ENCODE assay signal across 13 cellular contexts in the genomic region with DNA sequence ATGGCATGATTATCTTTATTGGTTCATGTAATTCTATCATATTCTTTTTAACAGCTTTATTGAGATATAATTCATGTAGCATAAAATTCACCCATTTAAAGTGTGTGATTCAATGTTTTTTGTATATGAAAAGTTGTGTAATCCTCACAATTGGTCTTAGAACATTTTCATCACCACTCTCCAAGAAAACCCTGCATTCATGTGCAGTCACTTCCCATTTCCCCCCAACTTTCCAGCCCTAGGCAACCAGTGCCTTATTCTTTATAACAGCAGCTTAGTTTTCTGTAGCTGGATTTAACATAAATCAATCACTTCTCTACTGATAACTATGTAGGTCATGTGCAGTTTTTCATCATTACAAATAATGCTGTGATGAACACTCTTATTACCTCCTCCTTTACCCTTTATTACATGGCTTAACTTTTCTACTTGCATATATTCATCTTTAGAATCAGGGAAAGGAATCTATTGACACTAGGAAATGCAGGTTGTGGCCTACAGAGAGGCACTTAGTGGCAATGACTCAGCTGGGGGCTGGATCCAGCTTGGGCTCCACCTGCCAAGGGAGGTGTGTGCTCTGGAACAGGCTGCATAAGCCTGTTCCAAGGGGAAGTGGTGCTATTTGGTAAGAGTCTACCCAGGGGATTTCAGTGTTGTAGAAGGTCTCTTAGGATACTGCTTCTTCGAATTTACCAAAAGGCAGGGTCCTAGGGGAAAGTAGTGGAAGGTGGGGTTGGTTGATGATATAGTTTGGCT.
DNase-seq lines count a peak whose midpoint lies in the region; TF ChIP-seq lines count a peak whose summit lies in the region.
"Had no signal": no experiment of that assay in that cellular context is flagged by ENCODE, and none has a peak within 500 bp of the region (broad histone marks: within the 10 kb centered on the region; RNA-seq: fewer than 3 reads in every experiment).

No MANE protein-coding gene starts in this region.

- no peaks in the 10 kb centered on the region for H3K79me2 ChIP-seq in mammary epithelial cell (ENCODE audit: insufficient read depth, low read length)

- 82% methylated on average over 1 of the region's 1 CpG for WGBS in mammary epithelial cell (ENCODE audit: low coverage, missing lambda C conversion rate)

- no peaks in the 10 kb centered on the region for H3K36me3 ChIP-seq in mammary epithelial cell (ENCODE audit: insufficient read depth, low read length)

- H3K4me3 ChIP-seq in mammary epithelial cell (replicated peaks in 1 of 3; ENCODE audit: insufficient read depth in 1 of 3, low read depth in 2 of 3, low read length in 3 of 3), result no peak overlapping the region

- CTCF ChIA-PET in mammary epithelial cell (lab: Charles Lee; ENCODE audit: low non-redundant PET), result no interaction called here

- dilution Hi-C loops in mammary epithelial cell (cut with HindIII; ENCODE audit: low sequenced_read_pairs), result no loop called here

- H3K4me1 ChIP-seq in mammary epithelial cell (ENCODE audit: insufficient read depth, low read length), result peaks cover 3% of the 10 kb centered on the region

- H3K27me3 ChIP-seq in mammary epithelial cell (ENCODE audit: insufficient read depth, low read length), result no peaks in the 10 kb centered on the region

- BruUV-seq in mammary epithelial cell (replicated peaks; lab: Mats Ljungman, UMichigan), result TSS peak; percentile 95

- peak; percentile 16 for DNase-seq in AG20443 (ENCODE audit: low spot score)
- DNase-seq in HT-29 (ENCODE audit: low spot score), result peak; percentile 22
- peak; percentile 58 for DNase-seq in mammary epithelial cell
- peak; percentile 75 for DNase-seq in islet precursor cell
- no peak for DNase-seq in UCSD-AML1 (lab: John Stamatoyannopoulos, UW; ENCODE audit: unreplicated experiment)
- DNase-seq in CD1c-positive myeloid dendritic cell (ENCODE audit: extremely low spot score), result no peak
- DNase-seq in NCI-H510A (lab: John Stamatoyannopoulos, UW), result no peak
- no peak for DNase-seq in anterior cingulate cortex (lab: John Stamatoyannopoulos, UW)
- DNase-seq: activated CD8-positive, alpha-beta memory T cell treated with anti-CD3 and anti-CD28 coated beads for 24 hours; activated naive CD4-positive, alpha-beta T cell treated with anti-CD3 and anti-CD28 coated beads, Interleukin-2, amount 10 ng/mL, durations not matched to agents 7 days and 5 days; NCI-H1048; NCI-H526; stimulated activated naive CD8-positive, alpha-beta T cell treated with anti-CD3 and anti-CD28 coated beads, Interleukin-15, amount 100 ng/mL, for 72 hours had no signal

- TF ChIP-seq CTCF in mammary epithelial cell (conservative IDR thresholded peaks at IDR 0.05 in 1 of 2, IDR thresholded peaks at IDR 0.05 in 1 of 2; ENCODE audit: extremely low read depth in 1 of 2, insufficient read depth in 1 of 2, low read depth in 1 of 2, low read length in 2 of 2), result no peak

- no peak overlapping the region for H3K27ac ChIP-seq in mammary epithelial cell (ENCODE audit: insufficient read depth, low read depth, low read length)

- no peaks in the 10 kb centered on the region for H3K9me3 ChIP-seq in mammary epithelial cell (replicated peaks; ENCODE audit: insufficient read depth, low read length)

- H3K9ac ChIP-seq in mammary epithelial cell (ENCODE audit: insufficient read depth, low read length), result no peak overlapping the region

- H4K20me1 ChIP-seq in mammary epithelial cell (ENCODE audit: insufficient read depth, low read length), result no peaks in the 10 kb centered on the region

- intact Hi-C loops in mammary epithelial cell (cut with micrococcal nuclease), result no loop called here

- no peak overlapping the region for H2AFZ ChIP-seq in mammary epithelial cell (ENCODE audit: low read depth, low read length)

- in situ Hi-C loops in mammary epithelial cell (cut with MboI; ENCODE audit: low sequenced_read_pairs in 2 of 2), result loop anchor here in 1 of 2 donors (25.0 kb wide), 1 partner anchor 351 kb away; no protein-coding TSS in a partner anchor

- no peak overlapping the region for H3K4me2 ChIP-seq in mammary epithelial cell (ENCODE audit: insufficient read depth, low read depth, low read length)

Comparison
In these comparisons a context has a peak if more than half of its experiments do, and no peak if none do; other contexts are left out.
1. DNase-seq: peak in AG20443 (single experiment), HT-29 (single experiment), mammary epithelial cell (single experiment) and islet precursor cell (single experiment); none in UCSD-AML1 (single experiment), CD1c-positive myeloid dendritic cell (single experiment), NCI-H510A (single experiment) and anterior cingulate cortex (0 of 58).